In the genomic region with DNA sequence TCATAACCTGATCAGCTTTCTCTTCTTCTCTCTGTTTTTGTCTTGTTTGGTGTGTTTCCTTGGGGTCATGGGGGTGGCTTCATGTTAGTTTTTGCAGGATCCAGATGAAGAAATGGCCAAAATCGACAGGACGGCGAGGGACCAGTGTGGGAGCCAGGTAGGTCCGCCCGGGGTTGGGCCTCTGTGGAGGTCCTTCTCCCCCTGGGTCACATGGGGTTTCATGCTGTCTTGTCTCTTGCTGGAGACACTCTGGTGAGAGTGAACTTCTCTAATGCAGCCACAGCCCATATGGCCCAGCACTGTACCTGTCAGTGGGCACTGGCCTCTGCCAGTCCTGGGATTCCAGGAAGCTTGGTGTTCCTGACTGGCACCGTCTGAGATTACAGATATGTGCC, we compare ENCODE assay signal across 8 cellular contexts. TPM values are rescaled to one million over a fixed set of nuclear protein-coding genes. Genes with fewer than 3 reads are reported as not detected.
A peak's percentile ranks its signal among the peaks of the same experiment; 100 is the strongest.
DNase-seq lines count a peak whose midpoint lies in the region; ATAC-seq and TF ChIP-seq lines count a peak whose summit lies in the region.
"Had no signal": no experiment of that assay in that cellular context is flagged by ENCODE, and none has a peak within 500 bp of the region (broad histone marks: within the 10 kb centered on the region; RNA-seq: fewer than 3 reads in every experiment).

No MANE protein-coding gene starts in this region.

- H3K36me3 Mint-ChIP-seq in H9 (ENCODE audit: insufficient read depth in 1 of 3, low read depth in 3 of 3) (peaks cover 13 to 26% (median 18%) of the 10 kb centered on the region in 3 experiments), T-helper 17 cell (ENCODE audit: low read depth) (no peaks in the 10 kb centered on the region)

- no peaks in the 10 kb centered on the region; a peak in 1 of 5 replicates for H3K9me3 Mint-ChIP-seq in H9

- DNase-seq in H9 (no peak), T-helper 17 cell (no peak), fibroblast of mammary gland (ENCODE audit: low read depth) (no peak), DMS153 treated with DMSO at 0.1 percent for 48 hours (lab: John Stamatoyannopoulos, UW; ENCODE audit: unreplicated experiment) (no peak), kidney glomerular epithelial cell (lab: John Stamatoyannopoulos, UW) (no peak), NCI-H748 (lab: John Stamatoyannopoulos, UW; ENCODE audit: unreplicated experiment) (no peak)
- DNase-seq: NCI-H187 had no signal

- H2BK120ac ChIP-seq in H9 (ENCODE audit: low read depth, low read length, poor library complexity, severe bottlenecking): no peak overlapping the region

- peak overlapping the region; percentile 49 for H3K4me2 ChIP-seq in H9 (ENCODE audit: insufficient read depth, insufficient read length, low read length)

- H2BK12ac ChIP-seq in H9 (ENCODE audit: insufficient read length, low read depth, low read length): no peak overlapping the region

- no peak overlapping the region for H3K4ac ChIP-seq in H9 (ENCODE audit: low read depth, low read length)

- H3K4me1 ChIP-seq in H9 (ENCODE audit: insufficient read depth, low read length): no peaks in the 10 kb centered on the region

- no peaks in the 10 kb centered on the region for H3K79me1 ChIP-seq in H9 (ENCODE audit: insufficient read depth, low read depth, low read length, poor library complexity, severe bottlenecking)

- H3K9me3 ChIP-seq in H9 (ENCODE audit: control insufficient read depth, low read depth, low read length) (no peaks in the 10 kb centered on the region), T-helper 17 cell (ENCODE audit: control insufficient read depth, low read length, poor library complexity, severe bottlenecking) (no peaks in the 10 kb centered on the region)

- H3K23ac ChIP-seq in H9 (ENCODE audit: insufficient read length, low read depth, low read length): no peak overlapping the region

- ATAC-seq in T-helper 17 cell: no peak

- no peak overlapping the region for H4K8ac ChIP-seq in H9 (replicated peaks; ENCODE audit: insufficient read length, low read depth, low read length)

- TF ChIP-seq CTCF in H9 (conservative IDR thresholded peaks at IDR 0.05): no peak
- no peak for TF ChIP-seq CTCF in fibroblast of mammary gland (conservative IDR thresholded peaks at IDR 0.05; ENCODE audit: control insufficient read depth, insufficient read depth, low read depth, low read length)

- H2AK5ac ChIP-seq in H9 (ENCODE audit: insufficient read length, low read length): no peak overlapping the region

- H4K91ac ChIP-seq in H9 (ENCODE audit: insufficient read length, low read depth, low read length): no peak overlapping the region

- H2BK5ac ChIP-seq in H9 (ENCODE audit: insufficient read length, low read length): no peak overlapping the region

- H3K18ac ChIP-seq in H9 (ENCODE audit: insufficient read length, low read depth, low read length): no peak overlapping the region

- H3K27me3 ChIP-seq in H9 (ENCODE audit: insufficient read depth, low read length): no peaks in the 10 kb centered on the region

- H3K27ac Mint-ChIP-seq in H9 (no peak overlapping the region; a peak in 1 of 7 replicates), T-helper 17 cell (peak overlapping the region; percentile 49)

- H3K4me1 Mint-ChIP-seq in H9 (peaks cover 0 to 8% of the 10 kb centered on the region in 2 experiments; a peak in 3 of 4 replicates), T-helper 17 cell (peaks cover 7% of the 10 kb centered on the region)

- H4K20me1 ChIP-seq in H9 (ENCODE audit: control insufficient read depth, insufficient read depth, insufficient read length): no peaks in the 10 kb centered on the region

- H3T11ph ChIP-seq in H9 (ENCODE audit: low read length): no peak overlapping the region

- no peak overlapping the region for H4K5ac ChIP-seq in H9 (ENCODE audit: insufficient read length, low read depth, low read length)

- no peak overlapping the region for H3K14ac ChIP-seq in H9 (ENCODE audit: insufficient read depth, low read length)

- H3K4me3 ChIP-seq in fibroblast of mammary gland (ENCODE audit: control insufficient read depth, low read depth, low read length): peak overlapping the region; percentile 33
- H3K4me3 ChIP-seq in skin epidermis: peak overlapping the region in 5 of 7 experiments; percentile 45 to 67 (median 53)

- no peak overlapping the region for H2AFZ ChIP-seq in H9 (ENCODE audit: low read length)

- no peaks in the 10 kb centered on the region for H3K79me2 ChIP-seq in H9 (ENCODE audit: insufficient read depth, low read length)

- H3K27ac ChIP-seq in H9 (ENCODE audit: insufficient read length, low read depth, low read length) (no peak overlapping the region), skin epidermis (no peak overlapping the region)

- no CpG with 5 or more reads among the region's 6 CpGs for WGBS in H9 (ENCODE audit: extremely low coverage, insufficient read length, low lambda C conversion rate)

- no peak overlapping the region for H2BK20ac ChIP-seq in H9 (ENCODE audit: low read depth, low read length, poor library complexity, severe bottlenecking)

- H3K56ac ChIP-seq in H9 (ENCODE audit: insufficient read length, low read depth, low read length): no peak overlapping the region

- H3K4me3 Mint-ChIP-seq in H9: peak overlapping the region; percentile 72 to 90
- peak overlapping the region; percentile 95 for H3K4me3 Mint-ChIP-seq in T-helper 17 cell

- H3K9ac ChIP-seq in H9 (ENCODE audit: extremely low read depth, insufficient read length, low read length): no peak overlapping the region

- peaks cover 5% of the 10 kb centered on the region for H3K23me2 ChIP-seq in H9 (ENCODE audit: insufficient read length, low read depth, low read length, poor library complexity, severe bottlenecking)

- H3K27me3 Mint-ChIP-seq in H9 (ENCODE audit: low read depth) (peaks cover 7% of the 10 kb centered on the region), T-helper 17 cell (no peaks in the 10 kb centered on the region)

- H2BK15ac ChIP-seq in H9 (ENCODE audit: low read depth, low read length): no peak overlapping the region

RNA-seq across cellular contexts. Expression of a gene that starts 1.1 kb away (rescaled TPM):
- total RNA-seq in H9 (2021) (40.2 and 42.1 TPM in 2 replicates), T-helper 17 cell (1 to 10 TPM; 3.8 to 7.4 TPM)
